Comparison of ENCODE assay signal across 22 cellular contexts in genomic region chr1:28965271-28965870, GRCh38. TPM values are rescaled to one million over a fixed set of nuclear protein-coding genes. Genes with fewer than 3 reads are reported as not detected.
DNase-seq lines count a peak whose midpoint lies in the region; ATAC-seq, FAIRE-seq and TF ChIP-seq lines count a peak whose summit lies in the region.
"Had no signal": no experiment of that assay in that cellular context is flagged by ENCODE, and none has a peak within 500 bp of the region (broad histone marks: within the 10 kb centered on the region; RNA-seq: fewer than 3 reads in every experiment).

No MANE protein-coding gene starts in this region.

- POLR2A ChIA-PET in CD8-positive, alpha-beta T cell (lab: Charles Lee): no interaction called here

- intact Hi-C loops in CD8-positive, alpha-beta T cell (cut with DNase I, micrococcal nuclease): loop anchor here in 1 of 2 experiments (2.0 kb wide), 1 partner anchor 51 kb away; the partner anchor contains the start of gene EPB41
- intact Hi-C loops in heart left ventricle (cut with DNase I): no loop called here

- peak overlapping the region in 2 of 3 donors; percentile 64 to 86 for H3K27ac Mint-ChIP-seq in CD4-positive, CD25-positive, alpha-beta regulatory T cell
- peak overlapping the region; percentile 86 for H3K27ac Mint-ChIP-seq in CD8-positive, alpha-beta T cell
- H3K27ac Mint-ChIP-seq: activated naive CD4-positive, alpha-beta T cell treated with anti-CD3 and anti-CD28 coated beads, Interleukin-2, amount 10 ng/mL, durations not matched to agents 7 days and 5 days; neural progenitor cell had no signal

- H3K4me3 Mint-ChIP-seq in CD4-positive, CD25-positive, alpha-beta regulatory T cell: peak overlapping the region in 3 of 4 donors; percentile 13 to 67 (median 55)
- peak overlapping the region; percentile 18 for H3K4me3 Mint-ChIP-seq in CD8-positive, alpha-beta T cell
- H3K4me3 Mint-ChIP-seq: activated naive CD4-positive, alpha-beta T cell treated with anti-CD3 and anti-CD28 coated beads, Interleukin-2, amount 10 ng/mL, durations not matched to agents 7 days and 5 days; neural progenitor cell had no signal

- peak overlapping the region; percentile 21 for H3K4me3 ChIP-seq in CD4-positive, CD25-positive, alpha-beta regulatory T cell (ENCODE audit: low read depth, low read length)
- H3K4me3 ChIP-seq in CD8-positive, alpha-beta T cell (ENCODE audit: low read depth, low read length): no peak overlapping the region
- H3K4me3 ChIP-seq in foreskin fibroblast (ENCODE audit: low read depth in 1 of 2, low read length in 2 of 2): no peak overlapping the region
- H3K4me3 ChIP-seq in heart left ventricle: no peak overlapping the region
- H3K4me3 ChIP-seq: neural progenitor cell, Peyer's patch, prostate gland, stomach, upper lobe of right lung had no signal

- H3K9me3 Mint-ChIP-seq in CD4-positive, CD25-positive, alpha-beta regulatory T cell: no peaks in the 10 kb centered on the region
- H3K9me3 Mint-ChIP-seq in CD8-positive, alpha-beta T cell: no peaks in the 10 kb centered on the region
- H3K9me3 Mint-ChIP-seq: activated naive CD4-positive, alpha-beta T cell treated with anti-CD3 and anti-CD28 coated beads, Interleukin-2, amount 10 ng/mL, durations not matched to agents 7 days and 5 days; neural progenitor cell had no signal

- H3K27me3 Mint-ChIP-seq in CD4-positive, CD25-positive, alpha-beta regulatory T cell: no peaks in the 10 kb centered on the region
- H3K27me3 Mint-ChIP-seq in CD8-positive, alpha-beta T cell (ENCODE audit: low read depth): no peaks in the 10 kb centered on the region
- H3K27me3 Mint-ChIP-seq: activated naive CD4-positive, alpha-beta T cell treated with anti-CD3 and anti-CD28 coated beads, Interleukin-2, amount 10 ng/mL, durations not matched to agents 7 days and 5 days had no signal

- H3K4me1 ChIP-seq in CD4-positive, CD25-positive, alpha-beta regulatory T cell (ENCODE audit: control insufficient read depth, insufficient read depth, low read length, poor library complexity, severe bottlenecking): peaks cover 42% of the 10 kb centered on the region
- peaks cover 19% of the 10 kb centered on the region for H3K4me1 ChIP-seq in CD8-positive, alpha-beta T cell (ENCODE audit: insufficient read depth, low read length)
- H3K4me1 ChIP-seq in heart left ventricle: peaks cover 0 to 5% (median 0%) of the 10 kb centered on the region in 12 donors
- H3K4me1 ChIP-seq: neural progenitor cell, prostate gland, upper lobe of right lung had no signal

- no peaks in the 10 kb centered on the region for H3K27me3 ChIP-seq in CD4-positive, CD25-positive, alpha-beta regulatory T cell (ENCODE audit: control insufficient read depth, insufficient read depth, low read length)
- H3K27me3 ChIP-seq in CD8-positive, alpha-beta T cell (ENCODE audit: insufficient read depth, low read length): no peaks in the 10 kb centered on the region
- H3K27me3 ChIP-seq in heart left ventricle: no peaks in the 10 kb centered on the region
- H3K27me3 ChIP-seq: foreskin keratinocyte, neural progenitor cell, Peyer's patch, stomach, upper lobe of right lung had no signal

- no peaks in the 10 kb centered on the region for H3K9me3 ChIP-seq in CD4-positive, CD25-positive, alpha-beta regulatory T cell (ENCODE audit: control insufficient read depth in 2 of 2, low read length in 2 of 2)
- no peaks in the 10 kb centered on the region for H3K9me3 ChIP-seq in CD8-positive, alpha-beta T cell (ENCODE audit: low read length)
- H3K9me3 ChIP-seq in heart left ventricle: no peaks in the 10 kb centered on the region
- H3K9me3 ChIP-seq: Peyer's patch, prostate gland, SK-N-SH, stomach, upper lobe of right lung had no signal

- FAIRE-seq in RCC 7860 (lab: Jason Lieb, UNC): peak; percentile 44

- WGBS in heart left ventricle, 4 donors: 72 to 82% (median 77%) methylated on average over 1 of the region's 1 CpG

- CTCF ChIA-PET in CD8-positive, alpha-beta T cell (lab: Charles Lee): no interaction called here

- H3K36me3 ChIP-seq in CD4-positive, CD25-positive, alpha-beta regulatory T cell (ENCODE audit: control insufficient read depth, insufficient read depth, low read length): peaks cover 6% of the 10 kb centered on the region
- no peaks in the 10 kb centered on the region for H3K36me3 ChIP-seq in CD8-positive, alpha-beta T cell (ENCODE audit: insufficient read depth, low read length)
- H3K36me3 ChIP-seq in heart left ventricle: no peaks in the 10 kb centered on the region
- H3K36me3 ChIP-seq: neural progenitor cell, Peyer's patch, prostate gland, stomach, upper lobe of right lung had no signal

- ATAC-seq in CD4-positive, CD25-positive, alpha-beta regulatory T cell (ENCODE audit: low read depth in 2 of 2): peak; percentile 50 to 80
- ATAC-seq in CD8-positive, alpha-beta T cell: peak; percentile 90
- ATAC-seq in GM18907 (IDR thresholded peaks at IDR 0.05; ENCODE audit: unreplicated experiment) (no peak), heart left ventricle (no peak)
- ATAC-seq: foreskin keratinocyte, upper lobe of right lung had no signal

- peaks cover 6% of the 10 kb centered on the region for H3K36me3 Mint-ChIP-seq in CD4-positive, CD25-positive, alpha-beta regulatory T cell
- H3K36me3 Mint-ChIP-seq in CD8-positive, alpha-beta T cell: peaks cover 8% of the 10 kb centered on the region

- DNase-seq in CD4-positive, CD25-positive, alpha-beta regulatory T cell: peak in 1 of 3 donors; percentile 13
- no peak for DNase-seq in CD8-positive, alpha-beta T cell
- DNase-seq in RCC 7860 (ENCODE audit: low spot score) (no peak), iPS-NIHi11 (ENCODE audit: low spot score) (peak; percentile 17), foreskin fibroblast (no peak), heart left ventricle (no peak), cortex of kidney (lab: John Stamatoyannopoulos, UW) (no peak)
- DNase-seq: activated naive CD4-positive, alpha-beta T cell treated with anti-CD3 and anti-CD28 coated beads, Interleukin-2, amount 10 ng/mL, durations not matched to agents 7 days and 5 days; AML-193; GDM1; H7; hippocampal formation; NCI-H1417 treated with DMSO at 0.1 percent for 48 hours; Peyer's patch; SK-N-SH; stimulated activated CD4-positive, alpha-beta T cell treated with anti-CD3 and anti-CD28 coated beads, Interleukin-2, amount 100 ng/mL, for 24 hours; stomach; upper lobe of right lung had no signal

- H3K4me1 Mint-ChIP-seq in CD4-positive, CD25-positive, alpha-beta regulatory T cell: peaks cover 33 to 79% (median 53%) of the 10 kb centered on the region in 4 donors
- peaks cover 65% of the 10 kb centered on the region for H3K4me1 Mint-ChIP-seq in CD8-positive, alpha-beta T cell (ENCODE audit: low read depth)

- no peak overlapping the region for H3K27ac ChIP-seq in CD4-positive, CD25-positive, alpha-beta regulatory T cell (ENCODE audit: insufficient read depth, low read length, poor library complexity, severe bottlenecking)
- H3K27ac ChIP-seq in CD8-positive, alpha-beta T cell (ENCODE audit: low read depth, low read length): no peak overlapping the region
- H3K27ac ChIP-seq in heart left ventricle: no peak overlapping the region
- H3K27ac ChIP-seq: foreskin keratinocyte, neural progenitor cell, Peyer's patch, prostate gland, stomach, upper lobe of right lung had no signal

- TF ChIP-seq CTCF in CD8-positive, alpha-beta T cell (IDR thresholded peaks at IDR 0.05): no peak
- TF ChIP-seq CTCF in foreskin fibroblast (IDR thresholded peaks at IDR 0.05; ENCODE audit: low read depth, low read length): no peak
- TF ChIP-seq CTCF in heart left ventricle (IDR thresholded peaks at IDR 0.05): no peak

- TF ChIP-seq POLR2A in heart left ventricle (IDR thresholded peaks at IDR 0.05): no peak

RNA-seq across cellular contexts. Expression of gene EPB41, which starts 51.0 kb away (rescaled TPM):
- total RNA-seq in CD4-positive, CD25-positive, alpha-beta regulatory T cell: 309 TPM
- 100 to 1,000 TPM; 118 to 163 (median 140) TPM for polyA plus RNA-seq in CD4-positive, CD25-positive, alpha-beta regulatory T cell
- 100 to 1,000 TPM; 109 to 117 TPM for total RNA-seq in CD8-positive, alpha-beta T cell
- total RNA-seq in heart left ventricle: 10 to 100 TPM; 13.6 to 34.4 (median 24.2) TPM
- polyA plus RNA-seq in heart left ventricle: 10 to 100 TPM in 1 of 2 donors, 1 to 10 TPM in 1; 7.8 to 10.1 TPM

Comparison
In these comparisons a context has a peak if more than half of its experiments do, and no peak if none do; other contexts are left out.
1. ATAC-seq: peak in CD4-positive, CD25-positive, alpha-beta regulatory T cell (2 of 2) and CD8-positive, alpha-beta T cell (single experiment); none in GM18907 (single experiment) and heart left ventricle (0 of 4).